8 cellular contexts compared by ENCODE assay signal in genomic region chr3:149752051-149752787, GRCh38. TPM values are rescaled to one million over a fixed set of nuclear protein-coding genes. Genes with fewer than 3 reads are reported as not detected.
DNase-seq lines count a peak whose midpoint lies in the region; ATAC-seq and TF ChIP-seq lines count a peak whose summit lies in the region.

Gene COMMD2, minus strand, starts transcription at chr3:149752489. Its CDS starts 45 bp downstream, at chr3:149752444.

- no peaks in the 10 kb centered on the region for H3K27me3 ChIP-seq in Karpas-422 (ENCODE audit: low read length)

- no peaks in the 10 kb centered on the region for H3K9me3 Mint-ChIP-seq in activated T-helper 2 cell treated with anti-CD3 and anti-CD28 coated beads, Interferon-gamma antibody, Interleukin-2, Interleukin-4, amounts not matched to agents 10 μg/mL and 5 μg/mL and 100 μg/mL, durations not matched to agents 14 hours and 24 hours and 36 hours
- no peaks in the 10 kb centered on the region for H3K9me3 Mint-ChIP-seq in nephron
- no peaks in the 10 kb centered on the region for H3K9me3 Mint-ChIP-seq in stimulated activated naive CD8-positive, alpha-beta T cell treated with anti-CD3 and anti-CD28 coated beads, Interleukin-15, Interleukin-2, amounts not matched to agents 100 ng/mL and 50 ng/mL, for 24 hours

- no peaks in the 10 kb centered on the region for H3K9me2 ChIP-seq in Karpas-422 (replicated peaks; ENCODE audit: insufficient read depth, low read length)

- H2AFZ ChIP-seq in Karpas-422 (ENCODE audit: low read length): peak within 1 kb of the TSS; percentile 95

- TF ChIP-seq CTCF in fibroblast of pulmonary artery (IDR thresholded peaks at IDR 0.05; ENCODE audit: low read length, missing control alignments): peak; percentile 21
- peak in 2 of 3 experiments; percentile 30 to 45 for TF ChIP-seq CTCF in nephron (IDR thresholded peaks at IDR 0.05; ENCODE audit: unreplicated experiment in 3 of 3)

- peak within 1 kb of the TSS; percentile 97 for H3K4me3 Mint-ChIP-seq in activated T-helper 2 cell treated with anti-CD3 and anti-CD28 coated beads, Interferon-gamma antibody, Interleukin-2, Interleukin-4, amounts not matched to agents 10 μg/mL and 5 μg/mL and 100 μg/mL, durations not matched to agents 14 hours and 24 hours and 36 hours (ENCODE audit: low read depth)
- H3K4me3 Mint-ChIP-seq in nephron: peak within 1 kb of the TSS; percentile 98 to 99 (median 99)
- peak within 1 kb of the TSS; percentile 93 for H3K4me3 Mint-ChIP-seq in stimulated activated naive CD8-positive, alpha-beta T cell treated with anti-CD3 and anti-CD28 coated beads, Interleukin-15, Interleukin-2, amounts not matched to agents 100 ng/mL and 50 ng/mL, for 24 hours

- peak within 1 kb of the TSS; percentile 90 for H3K4me2 ChIP-seq in Karpas-422 (ENCODE audit: low read depth, low read length, poor library complexity, severe bottlenecking)

- peaks cover 40% of the 10 kb centered on the region for H3K79me2 ChIP-seq in Karpas-422 (ENCODE audit: low read length)

- DNase-seq in EH (ENCODE audit: low read depth) (peak; percentile 82), Karpas-422 (peak; percentile 96), RPMI7951 (ENCODE audit: low read depth) (peak; percentile 87), fibroblast of pulmonary artery (ENCODE audit: low read depth) (peak; percentile 86)
- DNase-seq in activated T-helper 2 cell treated with anti-CD3 and anti-CD28 coated beads, Interferon-gamma antibody, Interleukin-2, Interleukin-4, amounts not matched to agents 10 μg/mL and 5 μg/mL and 100 μg/mL, durations not matched to agents 14 hours and 24 hours and 36 hours (ENCODE audit: low spot score): peak; percentile 68

- H4K20me1 ChIP-seq in Karpas-422 (ENCODE audit: insufficient read depth, low read depth, low read length): no peaks in the 10 kb centered on the region

- peaks cover 17% of the 10 kb centered on the region for H3K4me1 ChIP-seq in Karpas-422 (ENCODE audit: low read length)

- H3K36me3 Mint-ChIP-seq in activated T-helper 2 cell treated with anti-CD3 and anti-CD28 coated beads, Interferon-gamma antibody, Interleukin-2, Interleukin-4, amounts not matched to agents 10 μg/mL and 5 μg/mL and 100 μg/mL, durations not matched to agents 14 hours and 24 hours and 36 hours (ENCODE audit: low read depth): peaks cover 28% of the 10 kb centered on the region
- H3K36me3 Mint-ChIP-seq in nephron (ENCODE audit: low read depth): peaks cover 29% of the 10 kb centered on the region
- H3K36me3 Mint-ChIP-seq in stimulated activated naive CD8-positive, alpha-beta T cell treated with anti-CD3 and anti-CD28 coated beads, Interleukin-15, Interleukin-2, amounts not matched to agents 100 ng/mL and 50 ng/mL, for 24 hours (ENCODE audit: low read depth): peaks cover 37% of the 10 kb centered on the region

- intact Hi-C loops in activated T-helper 2 cell treated with anti-CD3 and anti-CD28 coated beads, Interferon-gamma antibody, Interleukin-2, Interleukin-4, amounts not matched to agents 10 μg/mL and 5 μg/mL and 100 μg/mL, durations not matched to agents 14 hours and 24 hours and 36 hours (cut with micrococcal nuclease): loop anchor here (1.0 to 2.0 kb wide), 4 partner anchors 61 to 795 kb away; partner anchors contain the start of genes EIF2A, RNF13, SERP1 and WWTR1

- H3K36me3 ChIP-seq in Karpas-422 (ENCODE audit: insufficient read depth, low read length): peaks cover 29% of the 10 kb centered on the region; the same call in 1 of the 2 replicates

- H3K4me3 ChIP-seq in Karpas-422 (ENCODE audit: low read length): peak within 1 kb of the TSS; percentile 92
- peak within 1 kb of the TSS; percentile 94 for H3K4me3 ChIP-seq in fibroblast of pulmonary artery (replicated peaks; ENCODE audit: low read depth, low read length)

- H3K9me3 ChIP-seq in Karpas-422 (ENCODE audit: low read length): no peaks in the 10 kb centered on the region

- peaks cover 8% of the 10 kb centered on the region for H3K27me3 Mint-ChIP-seq in activated T-helper 2 cell treated with anti-CD3 and anti-CD28 coated beads, Interferon-gamma antibody, Interleukin-2, Interleukin-4, amounts not matched to agents 10 μg/mL and 5 μg/mL and 100 μg/mL, durations not matched to agents 14 hours and 24 hours and 36 hours (ENCODE audit: low read depth)
- H3K27me3 Mint-ChIP-seq in nephron (ENCODE audit: low read depth): peaks cover 10% of the 10 kb centered on the region
- H3K27me3 Mint-ChIP-seq in stimulated activated naive CD8-positive, alpha-beta T cell treated with anti-CD3 and anti-CD28 coated beads, Interleukin-15, Interleukin-2, amounts not matched to agents 100 ng/mL and 50 ng/mL, for 24 hours: no peaks in the 10 kb centered on the region

- peaks cover 16% of the 10 kb centered on the region for H3K4me1 Mint-ChIP-seq in activated T-helper 2 cell treated with anti-CD3 and anti-CD28 coated beads, Interferon-gamma antibody, Interleukin-2, Interleukin-4, amounts not matched to agents 10 μg/mL and 5 μg/mL and 100 μg/mL, durations not matched to agents 14 hours and 24 hours and 36 hours (ENCODE audit: low read depth)
- peaks cover 20% of the 10 kb centered on the region for H3K4me1 Mint-ChIP-seq in nephron
- H3K4me1 Mint-ChIP-seq in stimulated activated naive CD8-positive, alpha-beta T cell treated with anti-CD3 and anti-CD28 coated beads, Interleukin-15, Interleukin-2, amounts not matched to agents 100 ng/mL and 50 ng/mL, for 24 hours (ENCODE audit: low read depth): peaks cover 36% of the 10 kb centered on the region

- ATAC-seq in GM21825 (IDR thresholded peaks at IDR 0.05; ENCODE audit: unreplicated experiment): peak; percentile 98

- H3K27ac ChIP-seq in Karpas-422 (ENCODE audit: low read length): peak within 1 kb of the TSS; percentile 26; the same call in 1 of the 2 replicates

- H3K9ac ChIP-seq in Karpas-422 (ENCODE audit: low read length): peak within 1 kb of the TSS; percentile 86

- H3K27ac Mint-ChIP-seq in activated T-helper 2 cell treated with anti-CD3 and anti-CD28 coated beads, Interferon-gamma antibody, Interleukin-2, Interleukin-4, amounts not matched to agents 10 μg/mL and 5 μg/mL and 100 μg/mL, durations not matched to agents 14 hours and 24 hours and 36 hours: peak within 1 kb of the TSS; percentile 87
- peak within 1 kb of the TSS; percentile 89 to 96 (median 90) for H3K27ac Mint-ChIP-seq in nephron
- H3K27ac Mint-ChIP-seq in stimulated activated naive CD8-positive, alpha-beta T cell treated with anti-CD3 and anti-CD28 coated beads, Interleukin-15, Interleukin-2, amounts not matched to agents 100 ng/mL and 50 ng/mL, for 24 hours: peak within 1 kb of the TSS; percentile 85

RNA-seq across cellular contexts. Expression of gene COMMD2, which starts in this region (rescaled TPM):
- 18.8 and 33.8 TPM in 2 replicates for total RNA-seq in Karpas-422 (2014; rRNA removed; shearing (Covaris generic); ENCODE audit: low replicate concordance)
- total RNA-seq in RPMI7951 (2014; rRNA removed; shearing (Covaris generic)): 40.5 and 50.8 TPM in 2 replicates
- total RNA-seq in activated T-helper 2 cell treated with anti-CD3 and anti-CD28 coated beads, Interferon-gamma antibody, Interleukin-2, Interleukin-4, amounts not matched to agents 10 μg/mL and 5 μg/mL and 100 μg/mL, durations not matched to agents 14 hours and 24 hours and 36 hours: 40.3 and 43.3 TPM in 2 replicates

Comparison
In these comparisons a context has a peak if more than half of its experiments do, and no peak if none do; other contexts are left out.
1. Peak in every context shown above with its lines: DNase-seq, ATAC-seq, H3K4me3 ChIP-seq and H3K27ac ChIP-seq.